In genomic region chr14:58243790-58244555, GRCh38 we compare ENCODE assay signal across 1 cellular context.
TF ChIP-seq lines count a peak whose summit lies in the region.

No MANE protein-coding gene starts in this region.

TF ChIP-seq in HepG2, 621 proteins besides CTCF, POLR2A, EP300 and RAD21 (continues in another document):
- TF ChIP-seq AHDC1 (CRISPR knock-in tag; IDR thresholded peaks at IDR 0.05; ENCODE audit: borderline replicate concordance) (peak; percentile 52; the same call in 1 of the 2 replicates), POLR2AphosphoS5 (IDR thresholded peaks at IDR 0.05; ENCODE audit: low read depth, low read length) (peak; percentile 62), EED (CRISPR knock-in tag; IDR thresholded peaks at IDR 0.05) (no peak), SNAPC2 (CRISPR knock-in tag; IDR thresholded peaks at IDR 0.05) (no peak), CREBL2 (CRISPR knock-in tag; IDR thresholded peaks at IDR 0.05; ENCODE audit: borderline replicate concordance) (no peak), FOXA3 (CRISPR knock-in tag; IDR thresholded peaks at IDR 0.05) (peak; percentile 32; the same call in 1 of the 2 replicates), SAP130 (CRISPR knock-in tag; IDR thresholded peaks at IDR 0.05; ENCODE audit: low read depth) (peak; percentile 61), SNAPC4 (CRISPR knock-in tag; IDR thresholded peaks at IDR 0.05) (no peak), ZFP37 (CRISPR knock-in tag; IDR thresholded peaks at IDR 0.05; ENCODE audit: borderline replicate concordance) (no peak), ZNF598 (CRISPR knock-in tag; IDR thresholded peaks at IDR 0.05; ENCODE audit: borderline replicate concordance) (no peak), CREB1 (IDR thresholded peaks at IDR 0.05) (peak; percentile 60), CREB1 (CRISPR knock-in tag; IDR thresholded peaks at IDR 0.05) (no peak; the same call in none of the 2 replicates), SOX5 (CRISPR knock-in tag; IDR thresholded peaks at IDR 0.05; ENCODE audit: borderline replicate concordance) (peak; percentile 24; the same call in 1 of the 2 replicates), EEA1 (CRISPR knock-in tag; IDR thresholded peaks at IDR 0.05; ENCODE audit: borderline replicate concordance) (no peak), GZF1 (CRISPR knock-in tag; IDR thresholded peaks at IDR 0.05) (no peak), ZSCAN9 (CRISPR knock-in tag; IDR thresholded peaks at IDR 0.05; ENCODE audit: borderline replicate concordance) (0 out of 2 replicates have a peak, but pooled peaks have one; percentile 0), UBTF (CRISPR knock-in tag; IDR thresholded peaks at IDR 0.05) (no peak), CAMTA2 (CRISPR knock-in tag; IDR thresholded peaks at IDR 0.05; ENCODE audit: borderline replicate concordance) (no peak), MIXL1 (CRISPR knock-in tag; IDR thresholded peaks at IDR 0.05) (peak; percentile 51; the same call in 1 of the 2 replicates), PITX1 (CRISPR knock-in tag; IDR thresholded peaks at IDR 0.05) (0 out of 2 replicates have a peak, but pooled peaks have one; percentile 23), DMAP1 (CRISPR knock-in tag; IDR thresholded peaks at IDR 0.05) (peak; percentile 26), RFXAP (CRISPR knock-in tag; IDR thresholded peaks at IDR 0.05; ENCODE audit: borderline replicate concordance) (no peak), TFDP1 (CRISPR knock-in tag; IDR thresholded peaks at IDR 0.05; ENCODE audit: borderline replicate concordance) (0 out of 2 replicates have a peak, but pooled peaks have one; percentile 7), DRAP1 (CRISPR knock-in tag; IDR thresholded peaks at IDR 0.05) (peak; percentile 38; the same call in 1 of the 2 replicates), NR2F6 (IDR thresholded peaks at IDR 0.05) (0 out of 2 replicates have a peak, but pooled peaks have one; percentile 9), NR2F6 (CRISPR knock-in tag; IDR thresholded peaks at IDR 0.05) (no peak), PHF8 (CRISPR knock-in tag; IDR thresholded peaks at IDR 0.05) (no peak), RFX1 (IDR thresholded peaks at IDR 0.05) (no peak), SOX6 (IDR thresholded peaks at IDR 0.05) (no peak), SOX6 (CRISPR knock-in tag; IDR thresholded peaks at IDR 0.05) (peak; percentile 11; the same call in 1 of the 2 replicates), ZNF264 (CRISPR knock-in tag; IDR thresholded peaks at IDR 0.05) (no peak), PHF5A (CRISPR knock-in tag; IDR thresholded peaks at IDR 0.05; ENCODE audit: low read depth, unreplicated experiment) (no peak), XRCC5 (optimal IDR thresholded peaks at IDR 0.05; ENCODE audit: low read length) (no peak), ZFP36L1 (CRISPR knock-in tag; IDR thresholded peaks at IDR 0.05) (no peak), MAFK (conservative IDR thresholded peaks at IDR 0.05 in 1 of 2, IDR thresholded peaks at IDR 0.05 in 1 of 2; ENCODE audit: low read length in 2 of 2) (peak in 1 of 2 experiments; percentile 11; a peak in 1 of 4 replicates), PHF21A (CRISPR knock-in tag; IDR thresholded peaks at IDR 0.05) (0 out of 2 replicates have a peak, but pooled peaks have one; percentile 9)
- TF ChIP-seq, protein P1, sequence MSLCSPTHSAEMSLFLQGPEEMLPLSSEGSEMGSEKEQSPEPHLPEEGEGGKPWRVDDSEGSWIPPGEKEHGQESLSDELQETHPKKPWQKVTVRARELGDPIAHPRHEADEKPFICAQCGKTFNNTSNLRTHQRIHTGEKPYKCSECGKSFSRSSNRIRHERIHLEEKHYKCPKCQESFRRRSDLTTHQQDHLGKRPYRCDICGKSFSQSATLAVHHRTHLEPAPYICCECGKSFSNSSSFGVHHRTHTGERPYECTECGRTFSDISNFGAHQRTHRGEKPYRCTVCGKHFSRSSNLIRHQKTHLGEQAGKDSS (CRISPR knock-in tag; IDR thresholded peaks at IDR 0.05; ENCODE audit: borderline replicate concordance, low read depth): 0 out of 2 replicates have a peak, but pooled peaks have one; percentile 6
- TF ChIP-seq, protein P2, sequence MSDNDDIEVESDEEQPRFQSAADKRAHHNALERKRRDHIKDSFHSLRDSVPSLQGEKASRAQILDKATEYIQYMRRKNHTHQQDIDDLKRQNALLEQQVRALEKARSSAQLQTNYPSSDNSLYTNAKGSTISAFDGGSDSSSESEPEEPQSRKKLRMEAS (IDR thresholded peaks at IDR 0.05): 0 out of 2 replicates have a peak, but pooled peaks have one; percentile 9
- TF ChIP-seq, protein P3, sequence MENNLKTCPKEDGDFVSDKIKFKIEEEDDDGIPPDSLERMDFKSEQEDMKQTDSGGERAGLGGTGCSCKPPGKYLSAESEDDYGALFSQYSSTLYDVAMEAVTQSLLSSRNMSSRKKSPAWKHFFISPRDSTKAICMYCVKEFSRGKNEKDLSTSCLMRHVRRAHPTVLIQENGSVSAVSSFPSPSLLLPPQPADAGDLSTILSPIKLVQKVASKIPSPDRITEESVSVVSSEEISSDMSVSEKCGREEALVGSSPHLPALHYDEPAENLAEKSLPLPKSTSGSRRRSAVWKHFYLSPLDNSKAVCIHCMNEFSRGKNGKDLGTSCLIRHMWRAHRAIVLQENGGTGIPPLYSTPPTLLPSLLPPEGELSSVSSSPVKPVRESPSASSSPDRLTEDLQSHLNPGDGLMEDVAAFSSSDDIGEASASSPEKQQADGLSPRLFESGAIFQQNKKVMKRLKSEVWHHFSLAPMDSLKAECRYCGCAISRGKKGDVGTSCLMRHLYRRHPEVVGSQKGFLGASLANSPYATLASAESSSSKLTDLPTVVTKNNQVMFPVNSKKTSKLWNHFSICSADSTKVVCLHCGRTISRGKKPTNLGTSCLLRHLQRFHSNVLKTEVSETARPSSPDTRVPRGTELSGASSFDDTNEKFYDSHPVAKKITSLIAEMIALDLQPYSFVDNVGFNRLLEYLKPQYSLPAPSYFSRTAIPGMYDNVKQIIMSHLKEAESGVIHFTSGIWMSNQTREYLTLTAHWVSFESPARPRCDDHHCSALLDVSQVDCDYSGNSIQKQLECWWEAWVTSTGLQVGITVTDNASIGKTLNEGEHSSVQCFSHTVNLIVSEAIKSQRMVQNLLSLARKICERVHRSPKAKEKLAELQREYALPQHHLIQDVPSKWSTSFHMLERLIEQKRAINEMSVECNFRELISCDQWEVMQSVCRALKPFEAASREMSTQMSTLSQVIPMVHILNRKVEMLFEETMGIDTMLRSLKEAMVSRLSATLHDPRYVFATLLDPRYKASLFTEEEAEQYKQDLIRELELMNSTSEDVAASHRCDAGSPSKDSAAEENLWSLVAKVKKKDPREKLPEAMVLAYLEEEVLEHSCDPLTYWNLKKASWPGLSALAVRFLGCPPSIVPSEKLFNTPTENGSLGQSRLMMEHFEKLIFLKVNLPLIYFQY (CRISPR knock-in tag; IDR thresholded peaks at IDR 0.05; ENCODE audit: borderline replicate concordance): no peak
